In the genomic region with DNA sequence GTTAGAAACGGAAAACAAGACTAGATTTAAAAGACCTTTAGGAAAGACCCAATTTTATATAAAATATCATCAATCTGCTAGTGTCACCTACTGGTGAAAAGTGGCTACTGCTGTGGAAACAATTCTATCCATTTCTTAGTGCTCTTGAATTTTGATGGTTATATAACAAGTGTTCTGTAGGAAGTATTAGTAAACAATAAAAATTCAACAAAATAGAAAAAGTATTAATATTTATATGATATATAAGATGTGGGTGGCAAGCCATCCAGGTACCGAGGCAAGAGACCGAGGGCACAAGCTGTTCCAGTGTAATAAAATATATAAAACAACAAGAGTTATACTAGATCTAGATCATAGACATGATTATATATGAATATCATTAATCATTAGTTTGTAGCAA, we compare ENCODE assay signal across 8 cellular contexts. TPM values are rescaled to one million over a fixed set of nuclear protein-coding genes. Genes with fewer than 3 reads are reported as not detected.
DNase-seq lines count a peak whose midpoint lies in the region; ATAC-seq, FAIRE-seq and TF ChIP-seq lines count a peak whose summit lies in the region.

No MANE protein-coding gene starts in this region.

- no peaks in the 10 kb centered on the region for H3K36me3 ChIP-seq in kidney (ENCODE audit: control insufficient read depth in 1 of 2, insufficient read depth in 2 of 2, low read length in 2 of 2)
- no peaks in the 10 kb centered on the region for H3K36me3 ChIP-seq in thoracic aorta

- peaks cover 6% of the 10 kb centered on the region for H3K4me1 Mint-ChIP-seq in MCF 10A (ENCODE audit: insufficient read depth, unreplicated experiment)

- intact Hi-C loops in MCF 10A (cut with micrococcal nuclease), result loop anchor here (1.0 kb wide), 3 partner anchors 148 to 162 kb away; a partner anchor contains a TSS
- intact Hi-C loops in kidney (cut with DNase I), result loop anchor here (5.0 kb wide), 1 partner anchor 152 kb away; a partner anchor contains a TSS

- POLR2A ChIA-PET in HEK293T (lab: Yijun Ruan, JAX) (no interaction called here), MCF 10A (lab: Yijun Ruan, JAX) (interaction anchor here (1.6 to 1.9 kb wide), 2 partner anchors 17 to 164 kb away, joined by 4 to 5 read pairs; a partner anchor contains a TSS)

- peaks cover 3 to 5% of the 10 kb centered on the region in 2 donors for H3K4me1 ChIP-seq in kidney (ENCODE audit: control insufficient read depth in 1 of 2, insufficient read depth in 1 of 2, low read depth in 1 of 2, low read length in 2 of 2)
- peaks cover 15 to 24% of the 10 kb centered on the region in 2 donors for H3K4me1 ChIP-seq in thoracic aorta (ENCODE audit: control insufficient read depth in 1 of 2, low read depth in 2 of 2)

- DNase-seq in DMS79 (lab: John Stamatoyannopoulos, UW), result peak; percentile 3
- DNase-seq in HEK293T (ENCODE audit: extremely low spot score), result peak; percentile 27
- DNase-seq in NCI-H82 (lab: John Stamatoyannopoulos, UW), result peak; percentile 70
- DNase-seq in MCF 10A (ENCODE audit: unreplicated experiment), result peak; percentile 66
- DNase-seq in kidney, result no peak
- DNase-seq in thoracic aorta (ENCODE audit: low spot score), result no peak
- DNase-seq in HTR-8/SVneo (ENCODE audit: insufficient read length, low spot score), result no peak

- peaks cover 22% of the 10 kb centered on the region for H3K9me3 Mint-ChIP-seq in MCF 10A (ENCODE audit: unreplicated experiment)

- H3K9me3 ChIP-seq in kidney (ENCODE audit: control insufficient read depth in 1 of 2, low read length in 2 of 2) (no peaks in the 10 kb centered on the region), thoracic aorta (peaks cover 8% of the 10 kb centered on the region)

- CTCF ChIA-PET in HEK293T (lab: Yijun Ruan, JAX), result interaction anchor here (0.7 to 1.7 kb wide), 2 partner anchors 145 to 161 kb away, joined by 5 to 6 read pairs; no protein-coding TSS in a partner anchor
- CTCF ChIA-PET in MCF 10A (lab: Yijun Ruan, JAX), result interaction anchor here (0.8 to 9.3 kb wide), 7 partner anchors 15 to 165 kb away, joined by 3 to 151 read pairs (median 15); a partner anchor contains a TSS

- no peak overlapping the region for H3K9ac ChIP-seq in kidney (ENCODE audit: low read length in 2 of 2)

- H3K4me3 ChIP-seq in kidney (ENCODE audit: low read length in 2 of 2), result no peak overlapping the region
- H3K4me3 ChIP-seq in thoracic aorta, result no peak overlapping the region

- H3K27ac ChIP-seq in kidney (ENCODE audit: low read depth in 2 of 2, low read length in 2 of 2) (no peak overlapping the region), thoracic aorta (no peak overlapping the region)

- ATAC-seq in thoracic aorta (ENCODE audit: insufficient number of reproducible peaks, low FRiP score, low read depth) (peak; percentile 44), HG02588 (IDR thresholded peaks at IDR 0.05; ENCODE audit: unreplicated experiment) (no peak)

- TF ChIP-seq CTCF in MCF 10A (IDR thresholded peaks at IDR 0.05; ENCODE audit: unreplicated experiment) (peak; percentile 60), kidney (IDR thresholded peaks at IDR 0.05; ENCODE audit: borderline replicate concordance, extremely low read depth, insufficient read depth) (peak; percentile 95), thoracic aorta (IDR thresholded peaks at IDR 0.05) (peak; percentile 84)

- FAIRE-seq in kidney (lab: Jason Lieb, UNC) (peak; percentile 98), HTR-8/SVneo (lab: Jason Lieb, UNC) (no peak)

- no peaks in the 10 kb centered on the region for H3K36me3 Mint-ChIP-seq in MCF 10A (ENCODE audit: insufficient read depth, unreplicated experiment)

- H3K27me3 ChIP-seq in thoracic aorta (replicated peaks; ENCODE audit: insufficient read depth), result no peaks in the 10 kb centered on the region

- no peak overlapping the region for H3K4me3 Mint-ChIP-seq in MCF 10A (ENCODE audit: unreplicated experiment)

- no TSS peak for BruUV-seq in MCF 10A (replicated peaks; lab: Mats Ljungman, UMichigan)

- no peak overlapping the region for H3K27ac Mint-ChIP-seq in MCF 10A (ENCODE audit: low read depth, unreplicated experiment)

- H3K27me3 Mint-ChIP-seq in MCF 10A (ENCODE audit: insufficient read depth, unreplicated experiment), result no peaks in the 10 kb centered on the region

TF ChIP-seq in HEK293T, 16 proteins besides CTCF, POLR2A, EP300 and RAD21:
- no peak for TF ChIP-seq HDGF (IDR thresholded peaks at IDR 0.05; ENCODE audit: borderline replicate concordance)
- no peak for TF ChIP-seq NFRKB (IDR thresholded peaks at IDR 0.05)
- TF ChIP-seq, protein P1, sequence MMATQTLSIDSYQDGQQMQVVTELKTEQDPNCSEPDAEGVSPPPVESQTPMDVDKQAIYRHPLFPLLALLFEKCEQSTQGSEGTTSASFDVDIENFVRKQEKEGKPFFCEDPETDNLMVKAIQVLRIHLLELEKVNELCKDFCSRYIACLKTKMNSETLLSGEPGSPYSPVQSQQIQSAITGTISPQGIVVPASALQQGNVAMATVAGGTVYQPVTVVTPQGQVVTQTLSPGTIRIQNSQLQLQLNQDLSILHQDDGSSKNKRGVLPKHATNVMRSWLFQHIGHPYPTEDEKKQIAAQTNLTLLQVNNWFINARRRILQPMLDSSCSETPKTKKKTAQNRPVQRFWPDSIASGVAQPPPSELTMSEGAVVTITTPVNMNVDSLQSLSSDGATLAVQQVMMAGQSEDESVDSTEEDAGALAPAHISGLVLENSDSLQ (IDR thresholded peaks at IDR 0.05), result no peak
- TF ChIP-seq FOXM1 (IDR thresholded peaks at IDR 0.05; ENCODE audit: borderline replicate concordance), result no peak
- TF ChIP-seq CTBP1 (IDR thresholded peaks at IDR 0.05; ENCODE audit: borderline replicate concordance), result no peak
- TF ChIP-seq ARNT (IDR thresholded peaks at IDR 0.05), result no peak
- TF ChIP-seq LEF1 (IDR thresholded peaks at IDR 0.05; ENCODE audit: borderline replicate concordance), result no peak
- no peak for TF ChIP-seq FOXK2 (IDR thresholded peaks at IDR 0.05)
- no peak for TF ChIP-seq FOXA1 (IDR thresholded peaks at IDR 0.05)
- TF ChIP-seq L3MBTL2 (conservative IDR thresholded peaks at IDR 0.05), result no peak
- TF ChIP-seq SP1 (IDR thresholded peaks at IDR 0.05), result no peak
- TF ChIP-seq ELF4 (IDR thresholded peaks at IDR 0.05), result no peak
- TF ChIP-seq TARDBP (IDR thresholded peaks at IDR 0.05), result no peak
TF ChIP-seq in HEK293T: peak in this region for 0.

RNA-seq across cellular contexts. Expression of a gene that starts 6.2 kb away (rescaled TPM):
- total RNA-seq in MCF 10A (2022), result 29.1 and 39.2 TPM in 2 replicates
- total RNA-seq in kidney, result 21.9 TPM
- 6.5 TPM for polyA plus RNA-seq in kidney (ENCODE audit: insufficient read depth, low read depth, low replicate concordance)
- total RNA-seq in thoracic aorta, result 10 to 100 TPM; 26.1 to 35.3 TPM

Comparison
In these comparisons a context has a peak if more than half of its experiments do, and no peak if none do; other contexts are left out.
1. DNase-seq: peak in DMS79 (single experiment), HEK293T (single experiment), NCI-H82 (single experiment) and MCF 10A (single experiment); none in kidney (single experiment), thoracic aorta (single experiment) and HTR-8/SVneo (single experiment).
2. Peak in every context shown above with its lines, with median percentiles within 50 percentile points of each other: CTCF ChIP-seq.